ENCODE assay signal across 1 cellular context in genomic region chr1:235971571-235972315, GRCh38.
TF ChIP-seq lines count a peak whose summit lies in the region.

No MANE protein-coding gene starts in this region.

TF ChIP-seq in HEK293, 187 proteins besides CTCF, POLR2A, EP300 and RAD21 (continued from another document and continues in another):
- no peak for TF ChIP-seq ZBTB10 (tag by site-specific recombination; IDR thresholded peaks at IDR 0.05)
- peak; percentile 82 for TF ChIP-seq MZF1 (tag by site-specific recombination; IDR thresholded peaks at IDR 0.05; ENCODE audit: borderline replicate concordance)
- TF ChIP-seq ZNF423 (tag by site-specific recombination; IDR thresholded peaks at IDR 0.05): no peak
- TF ChIP-seq ZNF548 (tag by site-specific recombination; IDR thresholded peaks at IDR 0.05): no peak
- no peak for TF ChIP-seq PBX3 (CRISPR knock-in tag; IDR thresholded peaks at IDR 0.05)
- no peak for TF ChIP-seq ZNF354C (tag by site-specific recombination; IDR thresholded peaks at IDR 0.05; ENCODE audit: borderline replicate concordance, low read depth)
- TF ChIP-seq ZNF664 (tag by site-specific recombination; IDR thresholded peaks at IDR 0.05): no peak
- TF ChIP-seq ZNF202 (tag by site-specific recombination; IDR thresholded peaks at IDR 0.05; ENCODE audit: borderline replicate concordance): no peak
- no peak for TF ChIP-seq ZNF10 (tag by site-specific recombination; IDR thresholded peaks at IDR 0.05)
- no peak for TF ChIP-seq ZFP41 (tag by site-specific recombination; IDR thresholded peaks at IDR 0.05; ENCODE audit: borderline replicate concordance)
- peak; percentile 69; the same call in 1 of the 2 replicates for TF ChIP-seq ZNF561 (tag by site-specific recombination; IDR thresholded peaks at IDR 0.05; ENCODE audit: borderline replicate concordance)
- TF ChIP-seq ZSCAN23 (tag by site-specific recombination; IDR thresholded peaks at IDR 0.05): no peak
- TF ChIP-seq ZNF600 (tag by site-specific recombination; IDR thresholded peaks at IDR 0.05): no peak
- no peak for TF ChIP-seq ZNF18 (tag by site-specific recombination; IDR thresholded peaks at IDR 0.05)
- no peak for TF ChIP-seq ZNF514 (tag by site-specific recombination; IDR thresholded peaks at IDR 0.05)
- no peak for TF ChIP-seq ZNF677 (tag by site-specific recombination; IDR thresholded peaks at IDR 0.05)
- TF ChIP-seq ZNF645 (tag by site-specific recombination; IDR thresholded peaks at IDR 0.05): no peak
- no peak for TF ChIP-seq ZNF624 (tag by site-specific recombination; IDR thresholded peaks at IDR 0.05)
- TF ChIP-seq BCL11A (tag by site-specific recombination; IDR thresholded peaks at IDR 0.05; ENCODE audit: low read depth): no peak
- peak; percentile 43; the same call in 1 of the 2 replicates for TF ChIP-seq ZFHX2 (tag by site-specific recombination; conservative IDR thresholded peaks at IDR 0.05)
- no peak for TF ChIP-seq ZSCAN18 (tag by site-specific recombination; IDR thresholded peaks at IDR 0.05)
- TF ChIP-seq ZNF707 (tag by site-specific recombination; IDR thresholded peaks at IDR 0.05): no peak
- no peak for TF ChIP-seq SETDB1 (IDR thresholded peaks at IDR 0.05; ENCODE audit: insufficient read length, low read length)
- peak; percentile 66; the same call in 1 of the 2 replicates for TF ChIP-seq ZNF2 (tag by site-specific recombination; IDR thresholded peaks at IDR 0.05)
- no peak for TF ChIP-seq MEIS1 (CRISPR knock-in tag; IDR thresholded peaks at IDR 0.05; ENCODE audit: borderline replicate concordance)
- TF ChIP-seq ZNF791 (tag by site-specific recombination; IDR thresholded peaks at IDR 0.05): no peak
- TF ChIP-seq KLF8 (tag by site-specific recombination; IDR thresholded peaks at IDR 0.05): peak; percentile 84
- no peak for TF ChIP-seq ZNF701 (tag by site-specific recombination; IDR thresholded peaks at IDR 0.05)
- TF ChIP-seq ZNF266 (tag by site-specific recombination; IDR thresholded peaks at IDR 0.05; ENCODE audit: low read depth): no peak
- no peak for TF ChIP-seq ZBTB21 (tag by site-specific recombination; IDR thresholded peaks at IDR 0.05)
- no peak for TF ChIP-seq ZNF311 (tag by site-specific recombination; IDR thresholded peaks at IDR 0.05; ENCODE audit: borderline replicate concordance)
- no peak for TF ChIP-seq ZNF211 (tag by site-specific recombination; IDR thresholded peaks at IDR 0.05; ENCODE audit: low read depth)
- no peak for TF ChIP-seq ZNF488 (tag by site-specific recombination; IDR thresholded peaks at IDR 0.05)
- peak; percentile 68; the same call in 1 of the 2 replicates for TF ChIP-seq ZNF76 (tag by site-specific recombination; IDR thresholded peaks at IDR 0.05; ENCODE audit: borderline replicate concordance, low read depth)
- TF ChIP-seq ZNF223 (tag by site-specific recombination; IDR thresholded peaks at IDR 0.05): no peak
- TF ChIP-seq ZNF768 (tag by site-specific recombination; IDR thresholded peaks at IDR 0.05): no peak
- TF ChIP-seq SP2 (tag by site-specific recombination; IDR thresholded peaks at IDR 0.05): no peak
- no peak; the same call in 1 of the 2 replicates for TF ChIP-seq ZNF843 (tag by site-specific recombination; IDR thresholded peaks at IDR 0.05)
- no peak for TF ChIP-seq HOXD13 (CRISPR knock-in tag; IDR thresholded peaks at IDR 0.05; ENCODE audit: borderline replicate concordance)
- TF ChIP-seq KLF9 (tag by site-specific recombination; IDR thresholded peaks at IDR 0.05; ENCODE audit: low read depth): no peak; the same call in 1 of the 2 replicates
- TF ChIP-seq ZNF132 (tag by site-specific recombination; IDR thresholded peaks at IDR 0.05; ENCODE audit: borderline replicate concordance): no peak
- no peak for TF ChIP-seq ZNF26 (tag by site-specific recombination; IDR thresholded peaks at IDR 0.05)
- no peak for TF ChIP-seq ZNF16 (tag by site-specific recombination; IDR thresholded peaks at IDR 0.05; ENCODE audit: low read depth)
- TF ChIP-seq ZNF302 (tag by site-specific recombination; IDR thresholded peaks at IDR 0.05; ENCODE audit: low read depth): no peak
- TF ChIP-seq OVOL3 (tag by site-specific recombination; IDR thresholded peaks at IDR 0.05): no peak
- no peak for TF ChIP-seq ZNF416 (tag by site-specific recombination; IDR thresholded peaks at IDR 0.05)
- TF ChIP-seq ZNF610 (tag by site-specific recombination; IDR thresholded peaks at IDR 0.05; ENCODE audit: borderline replicate concordance): peak; percentile 89; the same call in 1 of the 2 replicates
- no peak for TF ChIP-seq ZNF324 (tag by site-specific recombination; IDR thresholded peaks at IDR 0.05)
- TF ChIP-seq ZNF391 (tag by site-specific recombination; IDR thresholded peaks at IDR 0.05; ENCODE audit: borderline replicate concordance, low read depth): peak; percentile 53; the same call in 1 of the 2 replicates
- no peak for TF ChIP-seq ZNF146 (tag by site-specific recombination; IDR thresholded peaks at IDR 0.05)
- TF ChIP-seq ZNF626 (tag by site-specific recombination; IDR thresholded peaks at IDR 0.05): no peak
- TF ChIP-seq SCRT1 (tag by site-specific recombination; IDR thresholded peaks at IDR 0.05; ENCODE audit: borderline replicate concordance): no peak
- TF ChIP-seq TSHZ1 (tag by site-specific recombination; IDR thresholded peaks at IDR 0.05; ENCODE audit: borderline replicate concordance): no peak
- no peak for TF ChIP-seq ZNF404 (tag by site-specific recombination; IDR thresholded peaks at IDR 0.05)
- TF ChIP-seq YY1 (tag by site-specific recombination; IDR thresholded peaks at IDR 0.05): no peak
- TF ChIP-seq ZNF362 (tag by site-specific recombination; IDR thresholded peaks at IDR 0.05): no peak
- no peak for TF ChIP-seq TCF7L2 (IDR thresholded peaks at IDR 0.05; ENCODE audit: borderline replicate concordance, low read depth, low read length)
